Comparison of ENCODE assay signal across 8 cellular contexts in genomic region chr1:214427871-214428277, GRCh38.
A peak's percentile ranks its signal among the peaks of the same experiment; 100 is the strongest.
DNase-seq lines count a peak whose midpoint lies in the region; ATAC-seq and TF ChIP-seq lines count a peak whose summit lies in the region.

No MANE protein-coding gene starts in this region.

- intact Hi-C loops in activated CD8-positive, alpha-beta T cell treated with anti-CD3 and anti-CD28 coated beads for 36 hours (cut with micrococcal nuclease) = no loop called here
- intact Hi-C loops in esophagus squamous epithelium (cut with DNase I) = no loop called here

- H3K4me3 Mint-ChIP-seq in activated CD8-positive, alpha-beta T cell treated with anti-CD3 and anti-CD28 coated beads for 36 hours = peak overlapping the region; percentile 34

- H3K27ac Mint-ChIP-seq in activated CD8-positive, alpha-beta T cell treated with anti-CD3 and anti-CD28 coated beads for 36 hours = peak overlapping the region; percentile 95

- no peak for TF ChIP-seq POLR2A in esophagus squamous epithelium (IDR thresholded peaks at IDR 0.05)

- DNase-seq in NCI-H2107 (lab: John Stamatoyannopoulos, UW) (peak; percentile 35), fibroblast of peridontal ligament (ENCODE audit: extremely low read depth) (peak; percentile 67), COLO668 (lab: John Stamatoyannopoulos, UW; ENCODE audit: unreplicated experiment) (no peak), esophagus squamous epithelium (lab: John Stamatoyannopoulos, UW) (no peak)
- DNase-seq in activated CD8-positive, alpha-beta T cell treated with anti-CD3 and anti-CD28 coated beads for 36 hours = peak; percentile 90
- DNase-seq in stimulated activated CD4-positive, alpha-beta T cell treated with anti-CD3 and anti-CD28 coated beads, TNF-alpha, amount 100 ng/mL, for 24 hours (ENCODE audit: low read depth in 3 of 3) = peak; percentile 8 to 53 (median 15)

- H3K4me1 ChIP-seq in esophagus squamous epithelium = peaks cover 0 to 19% (median 0%) of the 10 kb centered on the region in 3 donors

- H3K9me3 Mint-ChIP-seq in activated CD8-positive, alpha-beta T cell treated with anti-CD3 and anti-CD28 coated beads for 36 hours = peaks cover under 1% of the 10 kb centered on the region

- peak overlapping the region in 2 of 4 donors; percentile 7 to 11 for H3K27ac ChIP-seq in esophagus squamous epithelium

- H3K27me3 Mint-ChIP-seq in activated CD8-positive, alpha-beta T cell treated with anti-CD3 and anti-CD28 coated beads for 36 hours = no peaks in the 10 kb centered on the region

- CTCF ChIA-PET in activated CD8-positive, alpha-beta T cell treated with anti-CD3 and anti-CD28 coated beads for 36 hours (lab: Charles Lee) = interaction anchor here (0.6 to 1.2 kb wide), 2 partner anchors 99 to 157 kb away, joined by 3 read pairs; no protein-coding TSS in a partner anchor

- no peak overlapping the region for H3K4me3 ChIP-seq in esophagus squamous epithelium

- H3K27me3 ChIP-seq in esophagus squamous epithelium = no peaks in the 10 kb centered on the region

- TF ChIP-seq CTCF in activated CD8-positive, alpha-beta T cell treated with anti-CD3 and anti-CD28 coated beads for 36 hours (IDR thresholded peaks at IDR 0.05) = no peak
- no peak for TF ChIP-seq CTCF in esophagus squamous epithelium (IDR thresholded peaks at IDR 0.05)

- H3K9me3 ChIP-seq in esophagus squamous epithelium = no peaks in the 10 kb centered on the region

- H3K4me1 Mint-ChIP-seq in activated CD8-positive, alpha-beta T cell treated with anti-CD3 and anti-CD28 coated beads for 36 hours (ENCODE audit: low read depth) = peaks cover 21% of the 10 kb centered on the region

- 49 to 54% methylated on average over 7 of the region's 7 CpGs for WGBS in esophagus squamous epithelium, 2 donors

- H3K36me3 Mint-ChIP-seq in activated CD8-positive, alpha-beta T cell treated with anti-CD3 and anti-CD28 coated beads for 36 hours (ENCODE audit: low read depth) = no peaks in the 10 kb centered on the region

- ATAC-seq in GM18502 (IDR thresholded peaks at IDR 0.05; ENCODE audit: poor library complexity, unreplicated experiment) (peak; percentile 97), HG02678 (IDR thresholded peaks at IDR 0.05; ENCODE audit: unreplicated experiment) (peak; percentile 95)
- ATAC-seq in activated CD8-positive, alpha-beta T cell treated with anti-CD3 and anti-CD28 coated beads for 36 hours = peak; percentile 99

- H3K36me3 ChIP-seq in esophagus squamous epithelium = no peaks in the 10 kb centered on the region

- POLR2A ChIA-PET in activated CD8-positive, alpha-beta T cell treated with anti-CD3 and anti-CD28 coated beads for 36 hours (lab: Charles Lee) = interaction anchor here (0.6 to 1.2 kb wide), 2 partner anchors 11 to 172 kb away, joined by 3 to 7 read pairs; no protein-coding TSS in a partner anchor

Comparison
In these comparisons a context has a peak if more than half of its experiments do, and no peak if none do; other contexts are left out.
1. DNase-seq: peak in NCI-H2107 (single experiment), activated CD8-positive, alpha-beta T cell treated with anti-CD3 and anti-CD28 coated beads for 36 hours (single experiment), fibroblast of peridontal ligament (single experiment) and stimulated activated CD4-positive, alpha-beta T cell treated with anti-CD3 and anti-CD28 coated beads, TNF-alpha, amount 100 ng/mL, for 24 hours (3 of 3); none in COLO668 (single experiment) and esophagus squamous epithelium (single experiment).
2. Peak in every context shown above with its lines, with median percentiles within 50 percentile points of each other: ATAC-seq.